In genomic region chr1:53284224-53285020, GRCh38 we compare ENCODE assay signal across 16 cellular contexts. TPM values are rescaled to one million over a fixed set of nuclear protein-coding genes. Genes with fewer than 3 reads are reported as not detected.
A peak's percentile ranks its signal among the peaks of the same experiment; 100 is the strongest.
DNase-seq lines count a peak whose midpoint lies in the region; ATAC-seq and TF ChIP-seq lines count a peak whose summit lies in the region.
"Had no signal": no experiment of that assay in that cellular context is flagged by ENCODE, and none has a peak within 500 bp of the region (broad histone marks: within the 10 kb centered on the region; RNA-seq: fewer than 3 reads in every experiment).

No MANE protein-coding gene starts in this region.

- H3K4me3 Mint-ChIP-seq in activated T-cell treated with anti-CD3 and anti-CD28 coated beads, Interleukin-2, amount 50 U/mL, for 24 hours, result no peak overlapping the region
- H3K4me3 Mint-ChIP-seq in activated T-cell treated with anti-CD3 and anti-CD28 coated beads, Interleukin-2, amount 50 U/mL, for 72 hours, result no peak overlapping the region
- no peak overlapping the region for H3K4me3 Mint-ChIP-seq in brain
- H3K4me3 Mint-ChIP-seq: B cell; CD4-positive, alpha-beta memory T cell; GM23338; H9; HFFc6 had no signal

- no peak for ATAC-seq in activated T-cell treated with anti-CD3 and anti-CD28 coated beads, Interleukin-2, amount 50 U/mL, for 72 hours (replicated peaks in 1 of 2)
- no peak for ATAC-seq in aorta (ENCODE audit: low FRiP score)
- ATAC-seq: GM23338 had no signal

- intact Hi-C loops in aorta (cut with DNase I), result no loop called here

- no peak overlapping the region for H3K27ac ChIP-seq in aorta (ENCODE audit: low read depth in 1 of 2, low read length in 2 of 2)

- H3K9me3 ChIP-seq in aorta (ENCODE audit: control insufficient read depth, low read length), result no peaks in the 10 kb centered on the region

- 97 to 98% methylated on average over 8 of the region's 8 CpGs for WGBS in aorta, 2 donors

- H3K4me3 ChIP-seq in aorta (ENCODE audit: low read length in 2 of 2), result no peak overlapping the region
- H3K4me3 ChIP-seq: GM23338 had no signal

- H3K36me3 ChIP-seq in aorta (ENCODE audit: control insufficient read depth in 1 of 2, insufficient read depth in 2 of 2, low read length in 1 of 2), result no peaks in the 10 kb centered on the region

- TF ChIP-seq CTCF in brain (conservative IDR thresholded peaks at IDR 0.05) (no peak), GM20000 (IDR thresholded peaks at IDR 0.05; ENCODE audit: extremely low read depth, missing control alignments) (no peak)

- no peaks in the 10 kb centered on the region for H3K9me3 Mint-ChIP-seq in activated T-cell treated with anti-CD3 and anti-CD28 coated beads, Interleukin-2, amount 50 U/mL, for 24 hours
- no peaks in the 10 kb centered on the region for H3K9me3 Mint-ChIP-seq in activated T-cell treated with anti-CD3 and anti-CD28 coated beads, Interleukin-2, amount 50 U/mL, for 72 hours
- H3K9me3 Mint-ChIP-seq in brain, result no peaks in the 10 kb centered on the region
- H3K9me3 Mint-ChIP-seq: CD4-positive, alpha-beta memory T cell; GM23338; H9; HFFc6 had no signal

- peaks cover 80% of the 10 kb centered on the region for H3K36me3 Mint-ChIP-seq in activated T-cell treated with anti-CD3 and anti-CD28 coated beads, Interleukin-2, amount 50 U/mL, for 24 hours (ENCODE audit: low read depth)
- H3K36me3 Mint-ChIP-seq in activated T-cell treated with anti-CD3 and anti-CD28 coated beads, Interleukin-2, amount 50 U/mL, for 72 hours (ENCODE audit: insufficient read depth in 2 of 2), result peaks cover 2% of the 10 kb centered on the region in 2 donors
- peaks cover 16% of the 10 kb centered on the region for H3K36me3 Mint-ChIP-seq in brain

- H3K4me1 Mint-ChIP-seq in activated T-cell treated with anti-CD3 and anti-CD28 coated beads, Interleukin-2, amount 50 U/mL, for 24 hours (ENCODE audit: low read depth), result peaks cover 4% of the 10 kb centered on the region
- H3K4me1 Mint-ChIP-seq in activated T-cell treated with anti-CD3 and anti-CD28 coated beads, Interleukin-2, amount 50 U/mL, for 72 hours (ENCODE audit: low read depth), result peaks cover 7% of the 10 kb centered on the region
- H3K4me1 Mint-ChIP-seq in brain, result peaks cover 79% of the 10 kb centered on the region
- H3K4me1 Mint-ChIP-seq: B cell had no signal

- no peaks in the 10 kb centered on the region for H3K27me3 Mint-ChIP-seq in activated T-cell treated with anti-CD3 and anti-CD28 coated beads, Interleukin-2, amount 50 U/mL, for 24 hours
- no peaks in the 10 kb centered on the region for H3K27me3 Mint-ChIP-seq in activated T-cell treated with anti-CD3 and anti-CD28 coated beads, Interleukin-2, amount 50 U/mL, for 72 hours (ENCODE audit: low read depth)
- no peaks in the 10 kb centered on the region for H3K27me3 Mint-ChIP-seq in brain
- H3K27me3 Mint-ChIP-seq: B cell; CD4-positive, alpha-beta memory T cell had no signal

- DNase-seq in activated T-cell treated with anti-CD3 and anti-CD28 coated beads, Interleukin-2, amount 50 U/mL, for 24 hours, result no peak
- no peak for DNase-seq in activated T-cell treated with anti-CD3 and anti-CD28 coated beads, Interleukin-2, amount 50 U/mL, for 72 hours
- DNase-seq in NCI-H69 (lab: John Stamatoyannopoulos, UW), result peak; percentile 24
- no peak for DNase-seq in GM20000 (ENCODE audit: low spot score)
- DNase-seq in DMS 273 treated with DMSO at 0.1 percent for 48 hours (lab: John Stamatoyannopoulos, UW), result no peak
- DNase-seq in aorta, result no peak
- DNase-seq: C1 segment of cervical spinal cord; CD4-positive, alpha-beta memory T cell; DMS153; DMS79 treated with DMSO at 0.1 percent for 48 hours; EL; H9; HFFc6 had no signal

- no peaks in the 10 kb centered on the region for H3K4me1 ChIP-seq in aorta (ENCODE audit: control insufficient read depth in 1 of 2, insufficient read depth in 2 of 2, low read length in 2 of 2)

- H3K27ac Mint-ChIP-seq in activated T-cell treated with anti-CD3 and anti-CD28 coated beads, Interleukin-2, amount 50 U/mL, for 24 hours, result peak overlapping the region; percentile 22
- H3K27ac Mint-ChIP-seq in activated T-cell treated with anti-CD3 and anti-CD28 coated beads, Interleukin-2, amount 50 U/mL, for 72 hours, result no peak overlapping the region
- peak overlapping the region in 4 of 5 experiments; percentile 18 to 71 (median 58) for H3K27ac Mint-ChIP-seq in brain
- H3K27ac Mint-ChIP-seq: B cell, GM23338, H9, HFFc6 had no signal

- no peaks in the 10 kb centered on the region for H3K27me3 ChIP-seq in aorta (ENCODE audit: control insufficient read depth in 1 of 2, insufficient read depth in 2 of 2, low read length in 1 of 2)

RNA-seq across cellular contexts. Expression of gene LRP8, which starts 43.4 kb away (rescaled TPM):
- total RNA-seq in activated T-cell treated with anti-CD3 and anti-CD28 coated beads, Interleukin-2, amount 50 U/mL, for 72 hours, result 10 to 100 TPM; 31.4 to 36.5 TPM
- 17.4 TPM for polyA plus RNA-seq in brain (ENCODE audit: insufficient read depth, low read depth, low replicate concordance)
- 10 to 100 TPM in 1 of 2 donors, 1 to 10 TPM in 1; 8.1 to 12.3 TPM for total RNA-seq in aorta
- polyA plus RNA-seq in aorta, result 1 to 10 TPM; 1.1 to 3.6 TPM

RNA-seq across cellular contexts. Expression of gene MAGOH, which starts 46.1 kb away (rescaled TPM):
- 10 to 100 TPM; 65.2 TPM for total RNA-seq in activated T-cell treated with anti-CD3 and anti-CD28 coated beads, Interleukin-2, amount 50 U/mL, for 72 hours
- 54.8 TPM for polyA plus RNA-seq in brain (ENCODE audit: insufficient read depth, low read depth, low replicate concordance)
- 10 to 100 TPM; 26.7 to 32.0 TPM for total RNA-seq in aorta
- 10 to 100 TPM; 46.3 to 65.2 TPM for polyA plus RNA-seq in aorta
